In genomic region chr17:47298712-47299111, GRCh38 we compare ENCODE assay signal across 23 cellular contexts. TPM values are rescaled to one million over a fixed set of nuclear protein-coding genes. Genes with fewer than 3 reads are reported as not detected.
DNase-seq lines count a peak whose midpoint lies in the region; ATAC-seq, FAIRE-seq and TF ChIP-seq lines count a peak whose summit lies in the region.
"Had no signal": no experiment of that assay in that cellular context is flagged by ENCODE, and none has a peak within 500 bp of the region (broad histone marks: within the 10 kb centered on the region; RNA-seq: fewer than 3 reads in every experiment).

No MANE protein-coding gene starts in this region.

- DNase-seq in A549 (ENCODE audit: low read depth in 1 of 2, low spot score in 1 of 2) = no peak
- no peak for DNase-seq in ascending aorta (ENCODE audit: low spot score in 2 of 2)
- no peak for DNase-seq in neuronal stem cell (ENCODE audit: low spot score)
- no peak for DNase-seq in tibial artery
- no peak for DNase-seq in NAMALWA (ENCODE audit: low spot score)
- no peak for DNase-seq in NCI-H82 treated with DMSO at 0.1 percent for 48 hours (lab: John Stamatoyannopoulos, UW; ENCODE audit: unreplicated experiment)
- DNase-seq: 8988T; C1 segment of cervical spinal cord; Calu3; CD4-positive, alpha-beta memory T cell; COR-L47; DMS53; DMS79 treated with DMSO at 0.1 percent for 48 hours; GF-D8; GM23248; H7; HCEC 1CT had no signal

- H3K4me3 ChIP-seq in A549 (no peak overlapping the region), ascending aorta (no peak overlapping the region), neuronal stem cell (ENCODE audit: low read length in 2 of 2) (no peak overlapping the region), tibial artery (no peak overlapping the region)
- H3K4me3 ChIP-seq: GM23248 had no signal

- H3K9me3 ChIP-seq in A549 = peaks cover 13% of the 10 kb centered on the region; the same call in 2 of the 3 replicates
- H3K9me3 ChIP-seq in ascending aorta = peaks cover 0 to 6% of the 10 kb centered on the region in 2 donors
- peaks cover 4 to 15% of the 10 kb centered on the region in 2 donors for H3K9me3 ChIP-seq in neuronal stem cell (replicated peaks in 1 of 2; ENCODE audit: control insufficient read depth in 2 of 2, insufficient read depth in 1 of 2, low read depth in 1 of 2, low read length in 2 of 2)
- no peaks in the 10 kb centered on the region for H3K9me3 ChIP-seq in tibial artery

- POLR2A ChIA-PET in A549 (lab: Yijun Ruan, JAX) = no interaction called here

- H3K23ac ChIP-seq in neuronal stem cell (ENCODE audit: low read depth, low read length, poor library complexity) = peak overlapping the region; percentile 32

- CTCF ChIA-PET in A549 (lab: Yijun Ruan, JAX) = interaction anchor here (1.5 to 5.2 kb wide), 3 partner anchors 10 to 18 kb away, joined by 4 to 22 read pairs (median 6); no protein-coding TSS in a partner anchor

- H3K27me3 ChIP-seq in ascending aorta = no peaks in the 10 kb centered on the region
- no peaks in the 10 kb centered on the region for H3K27me3 ChIP-seq in neuronal stem cell (ENCODE audit: control insufficient read depth in 3 of 3, insufficient read depth in 3 of 3, low read depth in 1 of 3, low read length in 3 of 3)
- H3K27me3 ChIP-seq in tibial artery = no peaks in the 10 kb centered on the region

- WGBS in A549 (ENCODE audit: missing lambda C conversion rate) = 86% methylated on average over 6 of the region's 6 CpGs
- no CpG with 5 or more reads among the region's 6 CpGs for WGBS in neuronal stem cell (ENCODE audit: extremely low coverage in 2 of 2, insufficient read length in 2 of 2, insufficient replicate concordance in 1 of 2), 2 donors

- intact Hi-C loops in ascending aorta (cut with DNase I) = no loop called here
- intact Hi-C loops in tibial artery (cut with DNase I; ENCODE audit: low total_unique reads) = no loop called here

- ATAC-seq in A549 (no peak), HG03565 (IDR thresholded peaks at IDR 0.05; ENCODE audit: unreplicated experiment) (no peak)

- no peak for TF ChIP-seq CTCF in A549 (IDR thresholded peaks at IDR 0.05)
- TF ChIP-seq CTCF in ascending aorta (IDR thresholded peaks at IDR 0.05) = no peak
- no peak for TF ChIP-seq CTCF in tibial artery (IDR thresholded peaks at IDR 0.05)

- no peaks in the 10 kb centered on the region for H3K79me1 ChIP-seq in neuronal stem cell (ENCODE audit: low read depth, low read length)

- H2AFZ ChIP-seq in neuronal stem cell (ENCODE audit: low read length) = no peak overlapping the region
- H2AFZ ChIP-seq: GM23248 had no signal

- H3K18ac ChIP-seq in neuronal stem cell (ENCODE audit: low read length) = peak overlapping the region; percentile 22

- no peak overlapping the region for H3K4me2 ChIP-seq in A549
- H3K4me2 ChIP-seq in neuronal stem cell (ENCODE audit: insufficient read depth, low read length, poor library complexity, severe bottlenecking) = no peak overlapping the region

- H3K4ac ChIP-seq in neuronal stem cell (ENCODE audit: low read length) = no peak overlapping the region

- no peak overlapping the region for H3K9ac ChIP-seq in neuronal stem cell (ENCODE audit: low read depth, low read length, poor library complexity)
- H3K9ac ChIP-seq: GM23248 had no signal

- no peak overlapping the region for H2AK5ac ChIP-seq in neuronal stem cell (ENCODE audit: low read depth, low read length)

- H4K91ac ChIP-seq in neuronal stem cell (ENCODE audit: low read depth, low read length, poor library complexity) = no peak overlapping the region

- H2BK12ac ChIP-seq in neuronal stem cell (ENCODE audit: low read length) = no peak overlapping the region

- TF ChIP-seq RAD21 in A549 (conservative IDR thresholded peaks at IDR 0.05 in 1 of 2, IDR thresholded peaks at IDR 0.05 in 1 of 2) = no peak

- peak overlapping the region; percentile 56 for H2BK15ac ChIP-seq in neuronal stem cell (ENCODE audit: low read length)

- H2BK120ac ChIP-seq in neuronal stem cell (ENCODE audit: low read depth, low read length) = no peak overlapping the region

- no peak for TF ChIP-seq EP300 in A549 (IDR thresholded peaks at IDR 0.05)

- H3K36me3 ChIP-seq in ascending aorta = peaks cover 30 to 66% of the 10 kb centered on the region in 2 donors
- H3K36me3 ChIP-seq in neuronal stem cell (replicated peaks in 1 of 2; ENCODE audit: control insufficient read depth in 2 of 2, insufficient read depth in 2 of 2, low read length in 2 of 2) = no peaks in the 10 kb centered on the region
- H3K36me3 ChIP-seq in tibial artery = peaks cover 31 to 48% (median 36%) of the 10 kb centered on the region in 3 donors

- peak overlapping the region; percentile 79 for H2BK5ac ChIP-seq in neuronal stem cell (ENCODE audit: low read length)

- H3K14ac ChIP-seq in neuronal stem cell (ENCODE audit: low read length) = no peak overlapping the region

- H3K27ac ChIP-seq in A549 = no peak overlapping the region
- H3K27ac ChIP-seq in ascending aorta = peak overlapping the region; percentile 24 to 29
- no peak overlapping the region for H3K27ac ChIP-seq in neuronal stem cell (replicated peaks; ENCODE audit: low read length)
- H3K27ac ChIP-seq in tibial artery = peak overlapping the region; percentile 30 to 48
- H3K27ac ChIP-seq: GM23248 had no signal

- TF ChIP-seq POLR2A in A549 (IDR thresholded peaks at IDR 0.05; ENCODE audit: low read length) = no peak

- H3K4me1 ChIP-seq in A549 (no peaks in the 10 kb centered on the region), ascending aorta (peaks cover 13 to 37% of the 10 kb centered on the region in 2 donors), neuronal stem cell (ENCODE audit: control insufficient read depth in 2 of 2, insufficient read depth in 1 of 2, low read depth in 1 of 2, low read length in 2 of 2) (peaks cover 17% of the 10 kb centered on the region in 2 donors), tibial artery (peaks cover 0 to 56% (median 37%) of the 10 kb centered on the region in 4 donors)

- FAIRE-seq in A549 (lab: Jason Lieb, UNC) = no peak
- FAIRE-seq: GM12891, GM18507, H1 had no signal

- H4K8ac ChIP-seq in neuronal stem cell (ENCODE audit: low read depth, low read length) = no peak overlapping the region

TF ChIP-seq in A549, 52 proteins besides CTCF, POLR2A, EP300 and RAD21:
- peak; percentile 63 for TF ChIP-seq MAFK (IDR thresholded peaks at IDR 0.05; ENCODE audit: partially characterized antibody)
- TF ChIP-seq RNF2 (IDR thresholded peaks at IDR 0.05; ENCODE audit: borderline replicate concordance, low read depth) = no peak

RNA-seq across cellular contexts. Expression of gene EFCAB13, which starts 25.0 kb away (rescaled TPM):
- polyA plus RNA-seq in A549 (2011; rRNA removed) (4.1 and 6.0 TPM in 2 replicates), A549 (2017; fragmentation: RNase III; extraction: RNeasy Plus Mini Kit Qiagen cat#74134 plus additional on column Dnase treatment) (2.9 to 4.2 TPM (median 3.2 TPM) in 3 replicates)
- polyA plus RNA-seq in A549 (2012; cell fraction: cytosol; rRNA removed) = 0.79 and 1.2 TPM in 2 replicates
- polyA plus RNA-seq in A549 (2012; cell fraction: nucleus; rRNA removed) = 0.36 and 0.73 TPM in 2 replicates
- 0.74 and 2.2 TPM in 2 replicates for polyA minus RNA-seq in A549 (2011; rRNA and poly(A)+ RNA removed)
- total RNA-seq in ascending aorta = 1.2 TPM
- 1.0 TPM for polyA plus RNA-seq in neuronal stem cell (2013, experiment 1 of 2)
- 0.98 TPM for polyA plus RNA-seq in neuronal stem cell (2013, experiment 2 of 2)
- total RNA-seq: A673, G401 had no signal

RNA-seq across cellular contexts. Expression of gene ITGB3, which starts 45.1 kb away (rescaled TPM):
- 0.34 and 0.90 TPM in 2 replicates for polyA plus RNA-seq in A549 (2011; rRNA removed)
- 0.15 and 0.32 TPM in 2 replicates for polyA plus RNA-seq in A549 (2012; cell fraction: cytosol; rRNA removed)
- polyA plus RNA-seq in A549 (2012; cell fraction: nucleus; rRNA removed) = 0.18 and 0.29 TPM in 2 replicates
- 3.7 to 6.2 TPM (median 5.0 TPM) in 3 replicates for polyA plus RNA-seq in A549 (2017; fragmentation: RNase III; extraction: RNeasy Plus Mini Kit Qiagen cat#74134 plus additional on column Dnase treatment)
- 1.7 and 2.6 TPM in 2 replicates for polyA minus RNA-seq in A549 (2011; rRNA and poly(A)+ RNA removed)
- total RNA-seq in ascending aorta = 71.3 TPM
- 0.01 TPM for polyA plus RNA-seq in neuronal stem cell (2013, experiment 1 of 2)
- 0.01 TPM for polyA plus RNA-seq in neuronal stem cell (2013, experiment 2 of 2)
- total RNA-seq: A673; CD4-positive, alpha-beta memory T cell; G401 had no signal
- polyA plus RNA-seq: CD4-positive, alpha-beta memory T cell had no signal

Comparison
In these comparisons a context has a peak if more than half of its experiments do, and no peak if none do; other contexts are left out.
1. H3K27ac ChIP-seq: peak in ascending aorta (2 of 2) and tibial artery (2 of 2); none in A549 (0 of 2) and neuronal stem cell (single experiment).